ENCODE assay signal across 8 cellular contexts in genomic region chr11:117143871-117144476, GRCh38. TPM values are rescaled to one million over a fixed set of nuclear protein-coding genes. Genes with fewer than 3 reads are reported as not detected.
DNase-seq lines count a peak whose midpoint lies in the region; ATAC-seq and TF ChIP-seq lines count a peak whose summit lies in the region.

TSS of gene PAFAH1B2 (plus strand) at chr11:117144287. CDS start at chr11:117152448, 8,161 bp downstream.

- peak within 1 kb of the TSS; percentile 76 to 97 for H3K9ac ChIP-seq in mucosa of rectum (ENCODE audit: low read depth in 1 of 2, low read length in 2 of 2)

- peak; percentile 89 for DNase-seq in DMS79 (lab: John Stamatoyannopoulos, UW)
- peak; percentile 99 for DNase-seq in KG1 (lab: John Stamatoyannopoulos, UW)
- DNase-seq in activated T-cell treated with anti-CD3 and anti-CD28 coated beads, Interleukin-2, amount 50 U/mL, for 24 hours: peak; percentile 97
- DNase-seq in erythroblast (lab: John Stamatoyannopoulos, UW): peak; percentile 93 to 95
- peak; percentile 90 to 93 for DNase-seq in stimulated activated CD8-positive, alpha-beta memory T cell treated with anti-CD3 and anti-CD28 coated beads, Interleukin-4, amount 100 ng/mL, for 4 hours (ENCODE audit: low read depth in 2 of 2, low spot score in 1 of 2)

- H3K4me1 ChIP-seq in mucosa of rectum (ENCODE audit: control insufficient read depth in 2 of 2, insufficient read depth in 2 of 2, low read length in 2 of 2): peaks cover 2 to 12% of the 10 kb centered on the region in 2 donors

- H3K9me3 Mint-ChIP-seq in activated T-cell treated with anti-CD3 and anti-CD28 coated beads, Interleukin-2, amount 50 U/mL, for 24 hours: no peaks in the 10 kb centered on the region

- peak within 1 kb of the TSS; percentile 92 to 98 for H3K4me3 ChIP-seq in mucosa of rectum (ENCODE audit: low read length in 2 of 2)

- H3K27ac Mint-ChIP-seq in activated T-cell treated with anti-CD3 and anti-CD28 coated beads, Interleukin-2, amount 50 U/mL, for 24 hours: peak within 1 kb of the TSS; percentile 95

- H3K27ac ChIP-seq in mucosa of rectum (ENCODE audit: low read depth in 2 of 2, low read length in 2 of 2): peak within 1 kb of the TSS; percentile 88 to 92

- H3K27me3 Mint-ChIP-seq in activated T-cell treated with anti-CD3 and anti-CD28 coated beads, Interleukin-2, amount 50 U/mL, for 24 hours: peaks cover 22% of the 10 kb centered on the region

- peaks cover 44% of the 10 kb centered on the region for H3K36me3 Mint-ChIP-seq in activated T-cell treated with anti-CD3 and anti-CD28 coated beads, Interleukin-2, amount 50 U/mL, for 24 hours (ENCODE audit: low read depth)

- peaks cover 42% of the 10 kb centered on the region for H3K4me1 Mint-ChIP-seq in activated T-cell treated with anti-CD3 and anti-CD28 coated beads, Interleukin-2, amount 50 U/mL, for 24 hours (ENCODE audit: low read depth)

- no peaks in the 10 kb centered on the region for H3K27me3 ChIP-seq in mucosa of rectum (ENCODE audit: control insufficient read depth in 2 of 2, insufficient read depth in 2 of 2, low read length in 2 of 2)

- ATAC-seq in GM21737 (IDR thresholded peaks at IDR 0.05; ENCODE audit: unreplicated experiment): peak; percentile 98

- H3K9me3 ChIP-seq in mucosa of rectum (ENCODE audit: control insufficient read depth in 2 of 2, low read length in 2 of 2): no peaks in the 10 kb centered on the region

- H3K36me3 ChIP-seq in mucosa of rectum (ENCODE audit: control insufficient read depth in 2 of 2, insufficient read depth in 2 of 2, low read length in 2 of 2): peaks cover 0 to 12% of the 10 kb centered on the region in 2 donors

- peak within 1 kb of the TSS; percentile 98 for H3K4me3 Mint-ChIP-seq in activated T-cell treated with anti-CD3 and anti-CD28 coated beads, Interleukin-2, amount 50 U/mL, for 24 hours

- peak; percentile 83 for TF ChIP-seq POLR2A in erythroblast (IDR thresholded peaks at IDR 0.05; ENCODE audit: low read length)

TF ChIP-seq in PFSK-1, 5 proteins besides CTCF, POLR2A, EP300 and RAD21:
- peak; percentile 92 for TF ChIP-seq POLR2AphosphoS5 (IDR thresholded peaks at IDR 0.05; ENCODE audit: low read depth, low read length)
- TF ChIP-seq SIN3A (IDR thresholded peaks at IDR 0.05; ENCODE audit: borderline replicate concordance, insufficient read depth, low read length): peak; percentile 66; the same call in 1 of the 2 replicates
- TF ChIP-seq REST (IDR thresholded peaks at IDR 0.05; ENCODE audit: insufficient read depth in 1 of 2, low read depth in 2 of 2, low read length in 2 of 2): no peak; a peak in 1 of 4 replicates
- TF ChIP-seq FOXP2 (optimal IDR thresholded peaks at IDR 0.05; ENCODE audit: borderline replicate concordance, extremely low read depth, extremely low read length, insufficient read depth): peak; percentile 12
- TF ChIP-seq TAF1 (IDR thresholded peaks at IDR 0.05; ENCODE audit: borderline replicate concordance, insufficient read depth, low read length): peak; percentile 92

RNA-seq across cellular contexts. Expression of gene PAFAH1B2, which starts in this region (rescaled TPM):
- polyA plus RNA-seq in PFSK-1 (2012; ENCODE audit: insufficient read length, low read depth): 43.9 TPM

Comparison
In these comparisons a context has a peak if more than half of its experiments do, and no peak if none do; other contexts are left out.
1. Peak in every context shown above with its lines: DNase-seq, ATAC-seq, H3K4me3 ChIP-seq and H3K27ac ChIP-seq.